Comparison of ENCODE assay signal across 1 cellular context in genomic region chr17:75457047-75457654, GRCh38.
TF ChIP-seq lines count a peak whose summit lies in the region.

No MANE protein-coding gene starts in this region.

TF ChIP-seq in K562, 482 proteins besides CTCF, POLR2A, EP300 and RAD21 (continued from another document):
- TF ChIP-seq UBTF (IDR thresholded peaks at IDR 0.05; ENCODE audit: borderline replicate concordance in 1 of 2, low read depth in 2 of 2, low read length in 2 of 2) (peak in 1 of 2 experiments; percentile 52; a peak in 1 of 4 replicates), TOE1 (IDR thresholded peaks at IDR 0.05; ENCODE audit: borderline replicate concordance) (peak; percentile 70), TOE1 (CRISPR knock-in tag; IDR thresholded peaks at IDR 0.05; ENCODE audit: borderline replicate concordance, low read depth) (no peak), L3MBTL2 (IDR thresholded peaks at IDR 0.05) (peak; percentile 48), SIN3A (IDR thresholded peaks at IDR 0.05; ENCODE audit: borderline replicate concordance in 2 of 2, control insufficient read depth in 1 of 2, low read depth in 2 of 2, low read length in 2 of 2) (no peak), KAT2B (IDR thresholded peaks at IDR 0.05; ENCODE audit: low read depth, low read length) (no peak), POLR2G (IDR thresholded peaks at IDR 0.05; ENCODE audit: low read depth, low read length) (peak; percentile 21; the same call in 1 of the 2 replicates), LARP7 (IDR thresholded peaks at IDR 0.05) (no peak), CBFA2T2 (conservative IDR thresholded peaks at IDR 0.05) (peak; percentile 22; the same call in 1 of the 2 replicates), CEBPB (tag; IDR thresholded peaks at IDR 0.05) (no peak), MYC (IDR thresholded peaks at IDR 0.05; ENCODE audit: low read depth, low read length) (0 out of 2 replicates have a peak, but pooled peaks have one; percentile 21), MYC (CRISPR knock-in tag; IDR thresholded peaks at IDR 0.05; ENCODE audit: borderline replicate concordance, low read depth) (no peak), MAX (CRISPR knock-in tag; IDR thresholded peaks at IDR 0.05) (0 out of 2 replicates have a peak, but pooled peaks have one; percentile 24), KAT8 (IDR thresholded peaks at IDR 0.05; ENCODE audit: low read depth) (no peak), NELFE (IDR thresholded peaks at IDR 0.05; ENCODE audit: insufficient read depth, insufficient read length) (no peak), MITF (IDR thresholded peaks at IDR 0.05) (no peak)
